8 cellular contexts compared by ENCODE assay signal in the genomic region with DNA sequence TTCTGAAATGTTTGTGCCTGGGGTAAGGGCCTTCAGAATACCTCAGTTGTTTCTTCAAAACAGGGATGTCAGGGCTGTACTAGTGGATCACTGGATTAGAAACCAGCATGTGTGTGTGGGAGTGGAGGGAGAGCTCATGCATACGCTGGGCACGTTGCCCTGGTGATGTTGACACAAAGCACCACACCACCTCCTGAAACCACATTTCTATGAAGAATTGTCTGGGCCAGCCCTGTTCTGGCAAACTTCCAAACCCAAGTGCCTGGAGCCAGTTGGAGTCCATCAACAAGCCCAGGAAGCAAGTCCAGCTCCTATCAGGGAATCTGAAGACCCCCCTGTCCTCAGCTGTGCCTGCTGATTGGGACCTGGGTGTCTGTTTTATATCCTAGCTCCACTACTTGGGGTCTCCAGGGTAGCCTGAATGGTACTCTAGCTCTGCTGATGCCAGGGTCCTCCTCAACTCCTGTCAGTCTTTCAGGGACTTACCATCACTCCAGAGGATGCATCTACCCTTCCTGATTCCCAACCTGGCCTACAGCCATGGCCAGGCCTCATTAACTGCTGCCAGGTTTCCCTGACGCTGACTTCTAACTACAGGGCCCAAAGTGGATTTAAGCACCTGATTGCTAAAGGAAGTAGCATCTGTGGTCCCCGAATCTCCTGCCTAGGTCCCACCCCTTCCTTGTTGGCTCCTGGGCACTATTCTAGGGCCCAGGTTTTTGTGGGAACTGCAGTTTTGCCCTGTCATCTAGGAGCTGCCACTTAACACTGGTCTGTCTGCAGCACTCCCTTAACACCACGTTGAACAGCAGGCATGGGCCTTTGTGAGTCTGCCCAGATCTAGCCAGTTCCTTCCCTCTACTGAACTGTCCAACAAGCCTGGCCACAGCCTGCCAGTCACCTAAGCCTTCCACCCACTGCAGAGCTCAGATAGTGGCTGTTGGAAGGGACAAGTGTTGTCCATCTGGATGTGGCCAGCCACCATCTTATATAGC. TPM values are rescaled to one million over a fixed set of nuclear protein-coding genes. Genes with fewer than 3 reads are reported as not detected.
DNase-seq lines count a peak whose midpoint lies in the region; ATAC-seq and TF ChIP-seq lines count a peak whose summit lies in the region.

No MANE protein-coding gene starts in this region.

- DNase-seq in AG04450 (ENCODE audit: low read depth, low spot score) (peak; percentile 89), NCI-H146 (lab: John Stamatoyannopoulos, UW) (peak; percentile 68), glomerular endothelial cell (ENCODE audit: extremely low read depth, low read depth, low spot score) (peak; percentile 80), retina (peak; percentile 23)
- peak; percentile 7 to 27 for DNase-seq in activated CD4-positive, alpha-beta T cell treated with anti-CD3 and anti-CD28 coated beads for 4 hours
- DNase-seq in activated CD4-positive, CD25-positive, alpha-beta regulatory T cell treated with anti-CD3 and anti-CD28 coated beads, Interleukin-2, amount 50 U/mL, for 72 hours = no peak

- CTCF ChIA-PET in AG04450 (lab: Charles Lee) = interaction anchor here (1.7 kb wide), 1 partner anchor 97 kb away, joined by 4 read pairs; no protein-coding TSS in a partner anchor

- no peak for TF ChIP-seq CTCF in AG04450 (IDR thresholded peaks at IDR 0.05; ENCODE audit: low read depth, low read length)

- H3K27ac ChIP-seq in AG04450 (ENCODE audit: low read depth, low read length) = no peak overlapping the region

- POLR2A ChIA-PET in AG04450 (lab: Yijun Ruan, JAX) = interaction anchor here (0.6 kb wide), 1 partner anchor 781 kb away, joined by 3 read pairs; no protein-coding TSS in a partner anchor

- H3K9me3 ChIP-seq in AG04450 (ENCODE audit: control insufficient read depth, insufficient read depth, low read length) = peaks cover 2% of the 10 kb centered on the region; the same call in 1 of the 2 replicates

- ATAC-seq in GM19463 (IDR thresholded peaks at IDR 0.05; ENCODE audit: unreplicated experiment) = peak; percentile 79
- no peak for ATAC-seq in HG02642 (IDR thresholded peaks at IDR 0.05; ENCODE audit: poor library complexity, unreplicated experiment)

- H3K4me3 ChIP-seq in AG04450 (ENCODE audit: low read depth, low read length) = no peak overlapping the region

- no peaks in the 10 kb centered on the region for H3K27me3 ChIP-seq in AG04450 (ENCODE audit: control insufficient read depth, insufficient read depth, low read length)

RNA-seq across cellular contexts. Expression of gene LPAR3, which starts 45.5 kb away (rescaled TPM):
- 3.5 and 4.8 TPM in 2 replicates for polyA plus RNA-seq in AG04450 (2011; rRNA removed)
- polyA minus RNA-seq in AG04450 (2011; rRNA and poly(A)+ RNA removed) = 9.2 and 11.2 TPM in 2 replicates
- 0.06 TPM in 1 of 2 replicates, not detected in the other for total RNA-seq in glomerular endothelial cell
